Comparison of ENCODE assay signal across 8 cellular contexts in genomic region chr17:67245073-67245693, GRCh38. TPM values are rescaled to one million over a fixed set of nuclear protein-coding genes. Genes with fewer than 3 reads are reported as not detected.
DNase-seq lines count a peak whose midpoint lies in the region; TF ChIP-seq lines count a peak whose summit lies in the region.

Gene HELZ (minus strand): TSS chr17:67245196. CDS start chr17:67218804, 26,392 bp downstream.

- peak within 1 kb of the TSS; percentile 93 for H3K4me3 ChIP-seq in HEK293 (ENCODE audit: low read depth, low read length)
- H3K4me3 ChIP-seq in osteoblast (ENCODE audit: insufficient read depth, low read length): peak within 1 kb of the TSS; percentile 90
- peak within 1 kb of the TSS; percentile 95 to 99 for H3K4me3 ChIP-seq in testis

- peaks cover 8% of the 10 kb centered on the region in 2 experiments; a peak in 2 of 3 replicates for H3K36me3 ChIP-seq in HEK293 (ENCODE audit: control insufficient read depth in 2 of 2, insufficient read depth in 1 of 2, low read length in 2 of 2)
- H3K36me3 ChIP-seq in osteoblast (ENCODE audit: insufficient read depth, low read length): peaks cover 3% of the 10 kb centered on the region
- no peaks in the 10 kb centered on the region for H3K36me3 ChIP-seq in testis (ENCODE audit: low read depth, missing control alignments)

- H3K9me3 Mint-ChIP-seq in activated naive CD4-positive, alpha-beta T cell treated with anti-CD3 and anti-CD28 coated beads, Interleukin-2, amount 50 U/mL, for 24 hours: no peaks in the 10 kb centered on the region
- no peaks in the 10 kb centered on the region for H3K9me3 Mint-ChIP-seq in glutamatergic neuron (ENCODE audit: unreplicated experiment)

- WGBS in testis, 2 donors: 1% methylated on average over 48 to 67 of the region's 67 CpGs

- peaks cover 3% of the 10 kb centered on the region for H3K36me3 Mint-ChIP-seq in activated naive CD4-positive, alpha-beta T cell treated with anti-CD3 and anti-CD28 coated beads, Interleukin-2, amount 50 U/mL, for 24 hours
- H3K36me3 Mint-ChIP-seq in glutamatergic neuron (ENCODE audit: unreplicated experiment): no peaks in the 10 kb centered on the region

- CTCF ChIA-PET in HEK293 (lab: Yijun Ruan, JAX): interaction anchor here (0.8 kb wide), 1 partner anchor 24 kb away, joined by 3 read pairs; no protein-coding TSS in a partner anchor

- H3K27ac ChIP-seq in HEK293 (ENCODE audit: extremely low read depth, low read depth, low read length): peak within 1 kb of the TSS; percentile 96
- peak within 1 kb of the TSS; percentile 76 for H3K27ac ChIP-seq in osteoblast (ENCODE audit: low read depth, low read length)
- peak within 1 kb of the TSS; percentile 93 to 94 for H3K27ac ChIP-seq in testis

- peak within 1 kb of the TSS; percentile 90 for H3K4me2 ChIP-seq in osteoblast (ENCODE audit: insufficient read depth, low read length)

- TF ChIP-seq POLR2A in testis (IDR thresholded peaks at IDR 0.05): no peak

- intact Hi-C loops in testis (cut with DNase I; ENCODE audit: low total_unique reads): no loop called here

- DNase-seq in DMS79 (lab: John Stamatoyannopoulos, UW): peak; percentile 20
- peak; percentile 60 for DNase-seq in NCI-H1105 (lab: John Stamatoyannopoulos, UW)
- peak; percentile 75 for DNase-seq in SKM-1 treated with dmso at 0.1 percent for 144 hours (lab: John Stamatoyannopoulos, UW; ENCODE audit: unreplicated experiment)
- DNase-seq in glutamatergic neuron: peak; percentile 63
- DNase-seq in osteoblast (ENCODE audit: insufficient read length, low spot score, missing footprints): peak; percentile 99
- peak; percentile 88 for DNase-seq in testis

- no peaks in the 10 kb centered on the region for H3K9me3 ChIP-seq in HEK293 (ENCODE audit: control insufficient read depth, insufficient read depth, low read depth, low read length)
- H3K9me3 ChIP-seq in osteoblast (ENCODE audit: low read depth, low read length): no peaks in the 10 kb centered on the region
- H3K9me3 ChIP-seq in testis: no peaks in the 10 kb centered on the region

- H3K27ac Mint-ChIP-seq in activated naive CD4-positive, alpha-beta T cell treated with anti-CD3 and anti-CD28 coated beads, Interleukin-2, amount 50 U/mL, for 24 hours: peak within 1 kb of the TSS; percentile 81
- peak within 1 kb of the TSS; percentile 72 for H3K27ac Mint-ChIP-seq in glutamatergic neuron (ENCODE audit: unreplicated experiment)

- 0 out of 2 replicates have a peak, but pooled peaks have one; percentile 9 for TF ChIP-seq CTCF in HEK293 (tag by site-specific recombination; IDR thresholded peaks at IDR 0.05)
- TF ChIP-seq CTCF in glutamatergic neuron (IDR thresholded peaks at IDR 0.05; ENCODE audit: partially characterized antibody, unreplicated experiment): no peak
- no peak for TF ChIP-seq CTCF in osteoblast (IDR thresholded peaks at IDR 0.05; ENCODE audit: extremely low read depth, low read depth, low read length)
- no peak for TF ChIP-seq CTCF in testis (IDR thresholded peaks at IDR 0.05)

- H3K4me1 Mint-ChIP-seq in activated naive CD4-positive, alpha-beta T cell treated with anti-CD3 and anti-CD28 coated beads, Interleukin-2, amount 50 U/mL, for 24 hours: peaks cover 51% of the 10 kb centered on the region
- peaks cover 5% of the 10 kb centered on the region for H3K4me1 Mint-ChIP-seq in glutamatergic neuron (ENCODE audit: low read depth, unreplicated experiment)

- H3K27me3 ChIP-seq in osteoblast (ENCODE audit: insufficient read depth, low read length) (no peaks in the 10 kb centered on the region), testis (no peaks in the 10 kb centered on the region)

- POLR2A ChIA-PET in HEK293 (lab: Yijun Ruan, JAX): interaction anchor here (0.5 to 1.3 kb wide), 7 partner anchors 9 to 402 kb away, joined by 3 to 8 read pairs (median 4); no protein-coding TSS in a partner anchor

- peaks cover 16% of the 10 kb centered on the region for H4K20me1 ChIP-seq in osteoblast (ENCODE audit: insufficient read depth, low read length)

- peak within 1 kb of the TSS; percentile 81 for H2AFZ ChIP-seq in osteoblast (ENCODE audit: low read length)

- H3K79me2 ChIP-seq in osteoblast (ENCODE audit: insufficient read depth, low read length): peaks cover 45% of the 10 kb centered on the region

- no peaks in the 10 kb centered on the region for H3K27me3 Mint-ChIP-seq in activated naive CD4-positive, alpha-beta T cell treated with anti-CD3 and anti-CD28 coated beads, Interleukin-2, amount 50 U/mL, for 24 hours
- peaks cover 3% of the 10 kb centered on the region for H3K27me3 Mint-ChIP-seq in glutamatergic neuron (ENCODE audit: unreplicated experiment)

- peak within 1 kb of the TSS; percentile 88 for H3K4me3 Mint-ChIP-seq in activated naive CD4-positive, alpha-beta T cell treated with anti-CD3 and anti-CD28 coated beads, Interleukin-2, amount 50 U/mL, for 24 hours
- H3K4me3 Mint-ChIP-seq in glutamatergic neuron (ENCODE audit: unreplicated experiment): peak within 1 kb of the TSS; percentile 87

- peaks cover 12% of the 10 kb centered on the region for H3K4me1 ChIP-seq in HEK293 (ENCODE audit: control insufficient read depth, insufficient read depth, low read length)
- H3K4me1 ChIP-seq in osteoblast (ENCODE audit: insufficient read depth, low read length): peaks cover 25% of the 10 kb centered on the region
- peaks cover 15% of the 10 kb centered on the region for H3K4me1 ChIP-seq in testis

TF ChIP-seq in HEK293, 187 proteins besides CTCF, POLR2A, EP300 and RAD21 (continues in another document):
- TF ChIP-seq ZNF394 (tag by site-specific recombination; IDR thresholded peaks at IDR 0.05; ENCODE audit: borderline replicate concordance) (0 out of 2 replicates have a peak, but pooled peaks have one; percentile 30), ZNF280D (tag by site-specific recombination; IDR thresholded peaks at IDR 0.05) (no peak), ZSCAN18 (tag by site-specific recombination; IDR thresholded peaks at IDR 0.05) (no peak), KLF8 (tag by site-specific recombination; IDR thresholded peaks at IDR 0.05) (peak; percentile 39), ZBTB8A (tag by site-specific recombination; IDR thresholded peaks at IDR 0.05) (peak; percentile 62; the same call in 1 of the 2 replicates), PRDM4 (tag by site-specific recombination; IDR thresholded peaks at IDR 0.05) (no peak)

RNA-seq across cellular contexts. Expression of gene HELZ, which starts in this region (rescaled TPM):
- 47.4 TPM for total RNA-seq in glutamatergic neuron (ENCODE audit: unreplicated experiment)
- 44.8 and 56.8 TPM in 2 replicates for total RNA-seq in osteoblast
- 100 to 1,000 TPM; 142 to 154 TPM for total RNA-seq in testis
- 26.2 TPM for polyA plus RNA-seq in testis (ENCODE audit: insufficient read depth, low read depth, low replicate concordance)

Comparison
In these comparisons a context has a peak if more than half of its experiments do, and no peak if none do; other contexts are left out.
1. Peak in every context shown above with its lines: DNase-seq, H3K4me3 ChIP-seq and H3K27ac ChIP-seq.
2. DNase-seq: peak in every context shown above with its lines; median percentile 99 in osteoblast; 88 in testis; 75 in SKM-1 treated with dmso at 0.1 percent for 144 hours; 63 in glutamatergic neuron; 60 in NCI-H1105; 20 in DMS79.